Comparison of ENCODE assay signal across 10 cellular contexts in the genomic region with DNA sequence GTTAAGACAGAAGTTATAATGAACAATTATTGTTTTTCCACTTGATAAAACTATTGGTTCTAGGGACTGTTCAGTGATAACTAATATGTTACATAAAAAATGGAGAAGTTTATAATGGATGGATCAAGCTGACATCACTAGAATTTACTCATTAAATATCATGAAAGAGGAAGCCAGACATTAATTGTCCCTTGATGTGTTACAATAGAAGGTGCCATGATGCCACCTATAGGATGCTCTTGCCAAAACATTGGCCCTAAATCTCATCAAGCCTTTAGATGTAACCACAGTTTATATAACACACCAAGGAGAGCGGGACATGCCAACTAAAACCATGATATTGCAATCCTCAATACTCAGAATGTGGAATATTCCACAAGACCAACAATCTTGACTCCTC.
DNase-seq lines count a peak whose midpoint lies in the region; ATAC-seq, FAIRE-seq and TF ChIP-seq lines count a peak whose summit lies in the region.
"Had no signal": no experiment of that assay in that cellular context is flagged by ENCODE, and none has a peak within 500 bp of the region (broad histone marks: within the 10 kb centered on the region; RNA-seq: fewer than 3 reads in every experiment).

No MANE protein-coding gene starts in this region.

- H3K4me1 Mint-ChIP-seq in astrocyte (ENCODE audit: low read depth, unreplicated experiment) (no peaks in the 10 kb centered on the region), neural progenitor cell (no peaks in the 10 kb centered on the region)
- H3K4me1 Mint-ChIP-seq in activated CD4-positive, alpha-beta T cell treated with anti-CD3 and anti-CD28 coated beads for 36 hours: no peaks in the 10 kb centered on the region
- H3K4me1 Mint-ChIP-seq: naive B cell had no signal

- H3K27me3 Mint-ChIP-seq in astrocyte (ENCODE audit: low read depth, unreplicated experiment) (no peaks in the 10 kb centered on the region), neural progenitor cell (ENCODE audit: insufficient read depth, low read depth) (no peaks in the 10 kb centered on the region)
- peaks cover 7% of the 10 kb centered on the region for H3K27me3 Mint-ChIP-seq in activated CD4-positive, alpha-beta T cell treated with anti-CD3 and anti-CD28 coated beads for 36 hours
- H3K27me3 Mint-ChIP-seq: activated CD4-positive, alpha-beta memory T cell treated with anti-CD3 and anti-CD28 coated beads for 36 hours had no signal

- no peak overlapping the region for H3K27ac Mint-ChIP-seq in astrocyte (ENCODE audit: unreplicated experiment)
- H3K27ac Mint-ChIP-seq in neural progenitor cell: no peak overlapping the region
- no peak overlapping the region for H3K27ac Mint-ChIP-seq in activated CD4-positive, alpha-beta T cell treated with anti-CD3 and anti-CD28 coated beads for 36 hours
- H3K27ac Mint-ChIP-seq: activated CD4-positive, alpha-beta memory T cell treated with anti-CD3 and anti-CD28 coated beads for 36 hours; naive B cell had no signal

- H2AFZ ChIP-seq in astrocyte (ENCODE audit: low read depth, low read length): no peak overlapping the region
- no peak overlapping the region for H2AFZ ChIP-seq in neural progenitor cell (replicated peaks)

- intact Hi-C loops in activated CD4-positive, alpha-beta T cell treated with anti-CD3 and anti-CD28 coated beads for 36 hours (cut with DNase I, micrococcal nuclease): loop anchor here in 1 of 2 experiments (2.0 to 10.0 kb wide), 2 partner anchors 132 to 1254 kb away; no protein-coding TSS in a partner anchor
- intact Hi-C loops in Right ventricle myocardium superior (cut with DNase I): no loop called here

- H3K79me2 ChIP-seq in astrocyte (ENCODE audit: insufficient read depth, low read length): no peaks in the 10 kb centered on the region
- H3K79me2 ChIP-seq in neural progenitor cell (ENCODE audit: low read depth): no peaks in the 10 kb centered on the region

- no peak overlapping the region for H3K9ac ChIP-seq in astrocyte (ENCODE audit: low read length)
- no peak overlapping the region for H3K9ac ChIP-seq in neural progenitor cell

- H3F3A ChIP-seq in neural progenitor cell (ENCODE audit: low read depth): no peaks in the 10 kb centered on the region

- H3K4me3 Mint-ChIP-seq in astrocyte (ENCODE audit: unreplicated experiment) (no peak overlapping the region), neural progenitor cell (no peak overlapping the region)
- no peak overlapping the region for H3K4me3 Mint-ChIP-seq in activated CD4-positive, alpha-beta T cell treated with anti-CD3 and anti-CD28 coated beads for 36 hours
- H3K4me3 Mint-ChIP-seq: activated CD4-positive, alpha-beta memory T cell treated with anti-CD3 and anti-CD28 coated beads for 36 hours; naive B cell had no signal

- H3K9me3 Mint-ChIP-seq in astrocyte (ENCODE audit: unreplicated experiment) (no peaks in the 10 kb centered on the region), neural progenitor cell (no peaks in the 10 kb centered on the region)
- H3K9me3 Mint-ChIP-seq in activated CD4-positive, alpha-beta T cell treated with anti-CD3 and anti-CD28 coated beads for 36 hours (ENCODE audit: low read depth): no peaks in the 10 kb centered on the region
- H3K9me3 Mint-ChIP-seq: activated CD4-positive, alpha-beta memory T cell treated with anti-CD3 and anti-CD28 coated beads for 36 hours had no signal

- peak; percentile 50 for DNase-seq in NCI-H1694 treated with DMSO at 0.1 percent for 48 hours (lab: John Stamatoyannopoulos, UW)
- DNase-seq in astrocyte (ENCODE audit: low read depth): peak; percentile 1
- DNase-seq in neural progenitor cell (ENCODE audit: low spot score): peak; percentile 41
- DNase-seq in small intestine: no peak
- no peak for DNase-seq in activated CD4-positive, alpha-beta T cell treated with anti-CD3 and anti-CD28 coated beads for 36 hours
- no peak for DNase-seq in Right ventricle myocardium superior
- DNase-seq: activated CD4-positive, alpha-beta memory T cell treated with anti-CD3 and anti-CD28 coated beads for 36 hours; naive B cell had no signal

- H3K27me3 ChIP-seq in astrocyte (ENCODE audit: insufficient read depth, low read length) (no peaks in the 10 kb centered on the region), neural progenitor cell (no peaks in the 10 kb centered on the region), small intestine (ENCODE audit: control insufficient read depth in 2 of 2, insufficient read depth in 2 of 2, low read length in 2 of 2) (no peaks in the 10 kb centered on the region)

- H3K4me2 ChIP-seq in astrocyte (ENCODE audit: low read length) (no peak overlapping the region), neural progenitor cell (no peak overlapping the region)

- H3K4me1 ChIP-seq in astrocyte (ENCODE audit: insufficient read depth, low read length): no peaks in the 10 kb centered on the region
- H3K4me1 ChIP-seq in neural progenitor cell: no peaks in the 10 kb centered on the region
- no peaks in the 10 kb centered on the region for H3K4me1 ChIP-seq in small intestine (ENCODE audit: control insufficient read depth in 2 of 2, insufficient read depth in 1 of 2, low read depth in 1 of 2, low read length in 1 of 2)

- peak; percentile 32 for TF ChIP-seq CTCF in GM12873 (IDR thresholded peaks at IDR 0.05; ENCODE audit: insufficient read depth, low read depth, low read length, missing control alignments)
- peak; percentile 15 for TF ChIP-seq CTCF in astrocyte (IDR thresholded peaks at IDR 0.05; ENCODE audit: insufficient read depth, low read depth, low read length)
- peak; percentile 62 for TF ChIP-seq CTCF in neural progenitor cell (IDR thresholded peaks at IDR 0.05)

- POLR2A ChIA-PET in activated CD4-positive, alpha-beta T cell treated with anti-CD3 and anti-CD28 coated beads for 36 hours (lab: Charles Lee): no interaction called here

- WGBS in small intestine, 3 donors: 85 to 92% (median 92%) methylated on average over 1 of the region's 1 CpG

- H3K36me3 ChIP-seq in astrocyte (ENCODE audit: insufficient read depth, low read length) (no peaks in the 10 kb centered on the region), neural progenitor cell (no peaks in the 10 kb centered on the region), small intestine (ENCODE audit: control insufficient read depth in 2 of 2, insufficient read depth in 2 of 2, low read length in 2 of 2) (no peaks in the 10 kb centered on the region)

- FAIRE-seq in astrocyte (lab: Jason Lieb, UNC): no peak
- FAIRE-seq in small intestine (lab: Jason Lieb, UNC): no peak
- FAIRE-seq: endometrium had no signal

- H3K9me3 ChIP-seq in astrocyte (ENCODE audit: insufficient read depth, low read depth, low read length) (no peaks in the 10 kb centered on the region), neural progenitor cell (ENCODE audit: low read depth) (no peaks in the 10 kb centered on the region), small intestine (ENCODE audit: control insufficient read depth, low read depth) (no peaks in the 10 kb centered on the region)

- no peaks in the 10 kb centered on the region for H3K36me3 Mint-ChIP-seq in astrocyte (ENCODE audit: low read depth, unreplicated experiment)
- no peaks in the 10 kb centered on the region for H3K36me3 Mint-ChIP-seq in neural progenitor cell
- no peaks in the 10 kb centered on the region for H3K36me3 Mint-ChIP-seq in activated CD4-positive, alpha-beta T cell treated with anti-CD3 and anti-CD28 coated beads for 36 hours (ENCODE audit: low read depth)
- H3K36me3 Mint-ChIP-seq: activated CD4-positive, alpha-beta memory T cell treated with anti-CD3 and anti-CD28 coated beads for 36 hours; naive B cell had no signal

- CTCF ChIA-PET in activated CD4-positive, alpha-beta T cell treated with anti-CD3 and anti-CD28 coated beads for 36 hours (lab: Charles Lee): no interaction called here

- H4K20me1 ChIP-seq in astrocyte (ENCODE audit: insufficient read depth, low read length) (no peaks in the 10 kb centered on the region), neural progenitor cell (ENCODE audit: low read depth) (no peaks in the 10 kb centered on the region)

- no peak for ATAC-seq in activated CD4-positive, alpha-beta T cell treated with anti-CD3 and anti-CD28 coated beads for 36 hours
- ATAC-seq in Right ventricle myocardium superior (ENCODE audit: poor library complexity): no peak

- H3K27ac ChIP-seq in astrocyte (ENCODE audit: low read depth, low read length): no peak overlapping the region
- no peak overlapping the region for H3K27ac ChIP-seq in neural progenitor cell
- H3K27ac ChIP-seq in small intestine (ENCODE audit: low read depth in 1 of 2, low read length in 1 of 2): no peak overlapping the region

- no peak overlapping the region for H3K4me3 ChIP-seq in astrocyte (ENCODE audit: insufficient read depth, low read depth, low read length)
- H3K4me3 ChIP-seq in neural progenitor cell: no peak overlapping the region
- H3K4me3 ChIP-seq in small intestine (ENCODE audit: low read depth in 1 of 2, low read length in 2 of 2): no peak overlapping the region

Comparison
In these comparisons a context has a peak if more than half of its experiments do, and no peak if none do; other contexts are left out.
1. DNase-seq: peak in NCI-H1694 treated with DMSO at 0.1 percent for 48 hours (single experiment), astrocyte (single experiment) and neural progenitor cell (single experiment); none in small intestine (single experiment), activated CD4-positive, alpha-beta T cell treated with anti-CD3 and anti-CD28 coated beads for 36 hours (single experiment) and Right ventricle myocardium superior (single experiment).
2. Peak in every context shown above with its lines, with median percentiles within 50 percentile points of each other: CTCF ChIP-seq.